Comparison of ENCODE assay signal across 21 cellular contexts in the genomic region with DNA sequence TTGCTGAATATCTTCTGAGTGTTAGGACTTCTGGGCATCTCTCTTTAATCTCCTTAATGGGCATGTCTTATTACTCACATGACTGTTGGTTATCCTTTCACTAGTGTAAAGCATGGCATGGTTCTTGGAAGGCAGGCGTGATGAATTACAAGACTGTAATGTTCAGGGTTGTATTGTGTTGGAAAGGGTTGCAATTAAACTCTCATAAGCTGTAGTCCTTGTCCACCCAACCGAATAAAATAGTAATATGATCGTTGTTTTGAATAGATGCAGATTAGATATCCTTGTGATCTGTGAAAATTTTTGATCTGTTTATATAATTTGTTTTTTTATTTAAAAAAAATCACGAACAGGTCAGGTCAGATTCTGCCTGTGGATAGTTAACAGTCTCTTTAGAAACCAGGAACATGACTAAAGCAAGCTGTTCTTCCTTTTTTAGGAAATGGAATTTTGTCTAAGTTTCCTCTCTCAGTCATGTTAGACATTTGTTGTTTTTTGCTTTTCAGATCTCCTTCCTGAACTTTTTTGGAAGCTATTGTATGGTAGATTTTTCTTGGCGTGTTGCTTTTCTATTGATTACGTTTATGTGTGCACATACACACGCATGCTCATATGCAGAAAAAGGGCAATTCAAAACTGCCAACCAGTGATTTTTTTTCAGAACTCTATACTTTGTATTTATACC.
DNase-seq lines count a peak whose midpoint lies in the region; ATAC-seq and TF ChIP-seq lines count a peak whose summit lies in the region.
"Had no signal": no experiment of that assay in that cellular context is flagged by ENCODE, and none has a peak within 500 bp of the region (broad histone marks: within the 10 kb centered on the region; RNA-seq: fewer than 3 reads in every experiment).

No MANE protein-coding gene starts in this region.

- WGBS in heart right ventricle, 2 donors, result 46 to 64% methylated on average over 7 of the region's 7 CpGs
- 57 to 66% methylated on average over 7 of the region's 7 CpGs for WGBS in esophagus squamous epithelium, 2 donors

- H3K27ac Mint-ChIP-seq in nephron progenitor cell, result peak overlapping the region; percentile 1
- H3K27ac Mint-ChIP-seq in natural killer cell, result no peak overlapping the region
- H3K27ac Mint-ChIP-seq: activated naive CD4-positive, alpha-beta T cell treated with anti-CD3 and anti-CD28 coated beads, Interleukin-2, amount 50 U/mL, for 24 hours; CD4-positive, CD25-positive, alpha-beta regulatory T cell; progenitor cell of endocrine pancreas; stimulated activated naive B cell treated with anti-CD40 and anti-IgM and Interleukin-4, amounts not matched to agents 10 μg/mL and 1 μg/mL and 100 μg/mL, for 72 hours had no signal

- TF ChIP-seq CTCF in heart right ventricle (IDR thresholded peaks at IDR 0.05), result no peak
- TF ChIP-seq CTCF in esophagus squamous epithelium (IDR thresholded peaks at IDR 0.05), result no peak
- no peak for TF ChIP-seq CTCF in nephron progenitor cell (IDR thresholded peaks at IDR 0.05)
- no peak for TF ChIP-seq CTCF in uterus (IDR thresholded peaks at IDR 0.05)
- no peak for TF ChIP-seq CTCF in natural killer cell (IDR thresholded peaks at IDR 0.05)

- H3K36me3 ChIP-seq in heart right ventricle, result no peaks in the 10 kb centered on the region
- H3K36me3 ChIP-seq in esophagus squamous epithelium, result peaks cover 0 to 5% (median 0%) of the 10 kb centered on the region in 3 donors
- H3K36me3 ChIP-seq in uterus, result no peaks in the 10 kb centered on the region
- H3K36me3 ChIP-seq: brain microvascular endothelial cell had no signal

- H3K9me3 Mint-ChIP-seq in nephron progenitor cell (peaks cover 10% of the 10 kb centered on the region), natural killer cell (no peaks in the 10 kb centered on the region)
- H3K9me3 Mint-ChIP-seq: activated naive CD4-positive, alpha-beta T cell treated with anti-CD3 and anti-CD28 coated beads, Interleukin-2, amount 50 U/mL, for 24 hours had no signal

- peak in 3 of 8 donors; percentile 33 to 66 (median 51) for ATAC-seq in heart right ventricle
- ATAC-seq in natural killer cell, result no peak
- ATAC-seq: stimulated activated naive B cell treated with anti-CD40 and anti-IgM and Interleukin-4, amounts not matched to agents 10 μg/mL and 1 μg/mL and 100 μg/mL, for 72 hours had no signal

- TF ChIP-seq POLR2A in esophagus squamous epithelium (IDR thresholded peaks at IDR 0.05) (no peak), uterus (IDR thresholded peaks at IDR 0.05) (no peak)

- H3K9me3 ChIP-seq in heart right ventricle (peaks cover 0 to 10% (median 0%) of the 10 kb centered on the region in 11 donors), esophagus squamous epithelium (no peaks in the 10 kb centered on the region), uterus (peaks cover 0 to 6% of the 10 kb centered on the region in 2 donors)

- H3K4me1 Mint-ChIP-seq in nephron progenitor cell, result peaks cover 21% of the 10 kb centered on the region
- H3K4me1 Mint-ChIP-seq in natural killer cell, result peaks cover 10 to 11% of the 10 kb centered on the region in 2 donors
- H3K4me1 Mint-ChIP-seq: activated naive CD4-positive, alpha-beta T cell treated with anti-CD3 and anti-CD28 coated beads, Interleukin-2, amount 50 U/mL, for 24 hours; CD4-positive, CD25-positive, alpha-beta regulatory T cell; stimulated activated naive B cell treated with anti-CD40 and anti-IgM and Interleukin-4, amounts not matched to agents 10 μg/mL and 1 μg/mL and 100 μg/mL, for 72 hours had no signal

- H3K36me3 Mint-ChIP-seq in nephron progenitor cell (ENCODE audit: low read depth) (peaks cover 5% of the 10 kb centered on the region), natural killer cell (no peaks in the 10 kb centered on the region)
- H3K36me3 Mint-ChIP-seq: activated naive CD4-positive, alpha-beta T cell treated with anti-CD3 and anti-CD28 coated beads, Interleukin-2, amount 50 U/mL, for 24 hours; CD4-positive, CD25-positive, alpha-beta regulatory T cell; stimulated activated naive B cell treated with anti-CD40 and anti-IgM and Interleukin-4, amounts not matched to agents 10 μg/mL and 1 μg/mL and 100 μg/mL, for 72 hours had no signal

- H3K27me3 Mint-ChIP-seq in nephron progenitor cell (ENCODE audit: low read depth, poor library complexity) (peaks cover 6% of the 10 kb centered on the region), natural killer cell (ENCODE audit: low read depth in 2 of 2) (peaks cover 4 to 6% of the 10 kb centered on the region in 2 donors)

- H3K4me1 ChIP-seq in heart right ventricle (peaks cover 0 to 36% (median 18%) of the 10 kb centered on the region in 9 donors), esophagus squamous epithelium (peaks cover 4 to 22% (median 9%) of the 10 kb centered on the region in 3 donors), uterus (no peaks in the 10 kb centered on the region)

- no peak overlapping the region for H3K4me3 Mint-ChIP-seq in nephron progenitor cell
- no peak overlapping the region for H3K4me3 Mint-ChIP-seq in natural killer cell
- H3K4me3 Mint-ChIP-seq: activated naive CD4-positive, alpha-beta T cell treated with anti-CD3 and anti-CD28 coated beads, Interleukin-2, amount 50 U/mL, for 24 hours; CD4-positive, CD25-positive, alpha-beta regulatory T cell; stimulated activated naive B cell treated with anti-CD40 and anti-IgM and Interleukin-4, amounts not matched to agents 10 μg/mL and 1 μg/mL and 100 μg/mL, for 72 hours had no signal

- no peaks in the 10 kb centered on the region for H3K27me3 ChIP-seq in heart right ventricle
- no peaks in the 10 kb centered on the region for H3K27me3 ChIP-seq in esophagus squamous epithelium
- H3K27me3 ChIP-seq in uterus, result no peaks in the 10 kb centered on the region
- H3K27me3 ChIP-seq: brain microvascular endothelial cell had no signal

- H3K4me3 ChIP-seq in heart right ventricle (peak overlapping the region in 2 of 10 donors; percentile 21), esophagus squamous epithelium (no peak overlapping the region), uterus (no peak overlapping the region)

- intact Hi-C loops in heart right ventricle (cut with DNase I) (loop anchor here in 1 of 10 donors (5.0 kb wide), 1 partner anchor 1914 kb away; no protein-coding TSS in a partner anchor), cardiac septum (cut with DNase I) (no loop called here), esophagus squamous epithelium (cut with DNase I) (no loop called here), uterus (cut with DNase I; ENCODE audit: low total_unique reads) (no loop called here), natural killer cell (cut with micrococcal nuclease) (no loop called here)

- H3K27ac ChIP-seq in heart right ventricle (peak overlapping the region in 6 of 10 donors; percentile 47 to 77 (median 56)), esophagus squamous epithelium (peak overlapping the region in 3 of 4 donors; percentile 16 to 83 (median 69)), uterus (peak overlapping the region; percentile 59 to 74)
- H3K27ac ChIP-seq: HL-60, RWPE1 had no signal

- DNase-seq in heart right ventricle, result no peak
- no peak for DNase-seq in cardiac septum (ENCODE audit: low spot score)
- DNase-seq in esophagus squamous epithelium (lab: John Stamatoyannopoulos, UW), result no peak
- no peak for DNase-seq in nephron progenitor cell
- DNase-seq in uterus, result no peak
- DNase-seq in NCI-H1105 (lab: John Stamatoyannopoulos, UW), result no peak
- no peak for DNase-seq in natural killer cell
- no peak for DNase-seq in hepatic stellate cell (ENCODE audit: low spot score)
- DNase-seq: ACHN; activated CD4-positive, alpha-beta T cell treated with anti-CD3 and anti-CD28 coated beads, Interleukin-2, amount 50 U/mL, for 48 hours; CD4-positive, CD25-positive, alpha-beta regulatory T cell; DMS53; hippocampal formation; NCI-H1048; stimulated activated naive B cell treated with anti-CD40 and anti-IgM and Interleukin-4, amounts not matched to agents 10 μg/mL and 1 μg/mL and 100 μg/mL, for 72 hours; T-helper 1 cell had no signal
